20 cellular contexts compared by ENCODE assay signal in genomic region chr12:2180737-2181082, GRCh38.
DNase-seq lines count a peak whose midpoint lies in the region; ATAC-seq and TF ChIP-seq lines count a peak whose summit lies in the region.
"Had no signal": no experiment of that assay in that cellular context is flagged by ENCODE, and none has a peak within 500 bp of the region (broad histone marks: within the 10 kb centered on the region; RNA-seq: fewer than 3 reads in every experiment).

No MANE protein-coding gene starts in this region.

- no peaks in the 10 kb centered on the region for H3K79me2 ChIP-seq in PC-3 (ENCODE audit: low read length)

- peak overlapping the region; percentile 87 for H3K27ac Mint-ChIP-seq in osteocyte (ENCODE audit: unreplicated experiment)
- H3K27ac Mint-ChIP-seq: activated CD4-positive, alpha-beta T cell treated with anti-CD3 and anti-CD28 coated beads for 36 hours; immature natural killer cell had no signal

- TF ChIP-seq CTCF in ascending aorta (IDR thresholded peaks at IDR 0.05) (no peak), heart left ventricle (IDR thresholded peaks at IDR 0.05) (no peak), osteocyte (IDR thresholded peaks at IDR 0.05) (no peak), uterus (IDR thresholded peaks at IDR 0.05) (no peak), PC-3 (conservative IDR thresholded peaks at IDR 0.05; ENCODE audit: low read depth, low read length) (no peak)

- ATAC-seq in heart left ventricle, result peak; percentile 68 to 79 (median 76)
- ATAC-seq in PC-3, result no peak
- ATAC-seq: activated CD4-positive, alpha-beta T cell treated with anti-CD3 and anti-CD28 coated beads for 36 hours had no signal

- no peaks in the 10 kb centered on the region for H4K20me1 ChIP-seq in PC-3 (ENCODE audit: low read length)
- H4K20me1 ChIP-seq: BLaER1 treated with 17β-estradiol and CSF1 and Interleukin-3, amounts not matched to agents 10 nM and 100 nM had no signal

- no peaks in the 10 kb centered on the region for H3K27me3 Mint-ChIP-seq in osteocyte (ENCODE audit: unreplicated experiment)

- POLR2A ChIA-PET in PC-3 (lab: Charles Lee; ENCODE audit: unreplicated experiment), result interaction anchor here (0.6 kb wide), 1 partner anchor 26 kb away, joined by 3 read pairs; no protein-coding TSS in a partner anchor

- H3K9me2 ChIP-seq in PC-3 (replicated peaks; ENCODE audit: low read length), result no peaks in the 10 kb centered on the region

- H3K4me3 ChIP-seq in ascending aorta (no peak overlapping the region), heart left ventricle (no peak overlapping the region), uterus (no peak overlapping the region), PC-3 (ENCODE audit: low read length) (no peak overlapping the region)
- H3K4me3 ChIP-seq: BLaER1 treated with 17β-estradiol and CSF1 and Interleukin-3, amounts not matched to agents 10 nM and 100 nM; SK-N-MC had no signal

- H3K27ac ChIP-seq in ascending aorta (peak overlapping the region; percentile 73 to 80), heart left ventricle (peak overlapping the region; percentile 56 to 85 (median 77)), uterus (peak overlapping the region; percentile 69 to 82), PC-3 (ENCODE audit: low read length) (no peak overlapping the region)
- H3K27ac ChIP-seq: BLaER1 treated with 17β-estradiol and CSF1 and Interleukin-3, amounts not matched to agents 10 nM and 100 nM; HL-60; SK-N-MC had no signal

- 33 to 59% (median 38%) methylated on average over 3 of the region's 3 CpGs for WGBS in heart left ventricle, 4 donors

- H3K27me3 ChIP-seq in ascending aorta (no peaks in the 10 kb centered on the region), heart left ventricle (no peaks in the 10 kb centered on the region), uterus (no peaks in the 10 kb centered on the region), PC-3 (ENCODE audit: low read length) (peaks cover 40% of the 10 kb centered on the region)
- H3K27me3 ChIP-seq: BLaER1 treated with 17β-estradiol and CSF1 and Interleukin-3, amounts not matched to agents 10 nM and 100 nM had no signal

- H3K4me1 Mint-ChIP-seq in osteocyte (ENCODE audit: unreplicated experiment), result peaks cover 43% of the 10 kb centered on the region
- H3K4me1 Mint-ChIP-seq: immature natural killer cell had no signal

- H3K9me3 ChIP-seq in ascending aorta, result no peaks in the 10 kb centered on the region
- H3K9me3 ChIP-seq in heart left ventricle, result no peaks in the 10 kb centered on the region
- H3K9me3 ChIP-seq in uterus, result no peaks in the 10 kb centered on the region
- H3K9me3 ChIP-seq in PC-3 (ENCODE audit: low read length), result no peaks in the 10 kb centered on the region

- peaks cover 0 to 5% of the 10 kb centered on the region in 2 donors for H3K36me3 ChIP-seq in ascending aorta
- peaks cover 0 to 17% (median 0%) of the 10 kb centered on the region in 9 donors for H3K36me3 ChIP-seq in heart left ventricle
- H3K36me3 ChIP-seq in uterus, result no peaks in the 10 kb centered on the region
- no peaks in the 10 kb centered on the region for H3K36me3 ChIP-seq in PC-3 (ENCODE audit: low read depth, low read length)
- H3K36me3 ChIP-seq: BLaER1 treated with 17β-estradiol and CSF1 and Interleukin-3, amounts not matched to agents 10 nM and 100 nM had no signal

- peaks cover 12% of the 10 kb centered on the region for H3K36me3 Mint-ChIP-seq in osteocyte (ENCODE audit: unreplicated experiment)
- H3K36me3 Mint-ChIP-seq: immature natural killer cell had no signal

- no peaks in the 10 kb centered on the region for H3F3A ChIP-seq in PC-3 (ENCODE audit: low read length, unreplicated experiment)

- TF ChIP-seq POLR2A in heart left ventricle (IDR thresholded peaks at IDR 0.05) (no peak), uterus (IDR thresholded peaks at IDR 0.05) (no peak)

- no peak overlapping the region for H3K9ac ChIP-seq in PC-3 (ENCODE audit: low read length)
- H3K9ac ChIP-seq: BLaER1 treated with 17β-estradiol and CSF1 and Interleukin-3, amounts not matched to agents 10 nM and 100 nM had no signal

- H3K9me3 Mint-ChIP-seq in osteocyte (ENCODE audit: unreplicated experiment), result no peaks in the 10 kb centered on the region
- H3K9me3 Mint-ChIP-seq: immature natural killer cell, neural crest cell had no signal

- no peak for DNase-seq in ascending aorta (ENCODE audit: low spot score in 2 of 2)
- peak in 1 of 5 donors; percentile 60 for DNase-seq in heart left ventricle
- no peak for DNase-seq in osteocyte (ENCODE audit: extremely low spot score, unreplicated experiment)
- no peak for DNase-seq in uterus
- no peak for DNase-seq in PC-3
- no peak for DNase-seq in posterior vena cava (ENCODE audit: low spot score)
- DNase-seq in activated T-cell treated with anti-CD3 and anti-CD28 coated beads, Interleukin-2, amount 50 U/mL, for 48 hours, result no peak
- DNase-seq: activated CD4-positive, alpha-beta T cell treated with anti-CD3 and anti-CD28 coated beads for 36 hours; activated CD8-positive, alpha-beta memory T cell treated with anti-CD3 and anti-CD28 coated beads, Interleukin-2, amount 50 U/mL, for 48 hours; activated gamma-delta T cell treated with Interleukin-2 at 50 U/mL for 16 hours; glutamatergic neuron; immature natural killer cell; NCI-H1048; NCI-H2081; NCI-H510A treated with DMSO at 0.1 percent for 48 hours; stimulated activated CD4-positive, alpha-beta T cell treated with anti-CD3 and anti-CD28 coated beads, Interleukin-1b, Interleukin-23, amount 100 ng/mL, for 48 hours had no signal

- H3K4me2 ChIP-seq in PC-3 (ENCODE audit: low read length), result no peak overlapping the region

- no peak overlapping the region for H3K4me3 Mint-ChIP-seq in osteocyte (ENCODE audit: unreplicated experiment)
- H3K4me3 Mint-ChIP-seq: activated CD4-positive, alpha-beta T cell treated with anti-CD3 and anti-CD28 coated beads for 36 hours; immature natural killer cell; neural crest cell had no signal

- peaks cover 25 to 33% of the 10 kb centered on the region in 2 donors for H3K4me1 ChIP-seq in ascending aorta
- peaks cover 9 to 72% (median 46%) of the 10 kb centered on the region in 12 donors for H3K4me1 ChIP-seq in heart left ventricle
- H3K4me1 ChIP-seq in uterus, result peaks cover 6 to 19% of the 10 kb centered on the region in 2 donors
- H3K4me1 ChIP-seq in PC-3 (ENCODE audit: insufficient read depth, low read length), result peaks cover 10% of the 10 kb centered on the region

- intact Hi-C loops in ascending aorta (cut with DNase I), result loop anchor here (5.0 kb wide), 2 partner anchors 87 to 123 kb away; no protein-coding TSS in a partner anchor
- intact Hi-C loops in heart left ventricle (cut with DNase I), result loop anchor here in 3 of 10 donors (5.0 to 10.0 kb wide), 4 partner anchors 92 to 106 kb away; no protein-coding TSS in a partner anchor
- intact Hi-C loops in uterus (cut with DNase I; ENCODE audit: low total_unique reads), result no loop called here
- intact Hi-C loops in PC-3 (cut with micrococcal nuclease), result no loop called here
- intact Hi-C loops in posterior vena cava (cut with DNase I), result loop anchor here in 1 of 2 donors (2.0 kb wide), 1 partner anchor 32 kb away; no protein-coding TSS in a partner anchor

- BruUV-seq in PC-3 (replicated peaks; lab: Mats Ljungman, UMichigan), result no TSS peak

- CTCF ChIA-PET in PC-3 (lab: Charles Lee), result no interaction called here

- no peak overlapping the region for H2AFZ ChIP-seq in PC-3 (ENCODE audit: low read length)
